11 cellular contexts compared by ENCODE assay signal in genomic region chr11:128480665-128481064, GRCh38.
DNase-seq lines count a peak whose midpoint lies in the region; ATAC-seq and TF ChIP-seq lines count a peak whose summit lies in the region.
"Had no signal": no experiment of that assay in that cellular context is flagged by ENCODE, and none has a peak within 500 bp of the region (broad histone marks: within the 10 kb centered on the region; RNA-seq: fewer than 3 reads in every experiment).

No MANE protein-coding gene starts in this region.

- peaks cover 100% of the 10 kb centered on the region for H3K4me1 Mint-ChIP-seq in activated naive CD4-positive, alpha-beta T cell treated with anti-CD3 and anti-CD28 coated beads, Interleukin-2, amount 50 U/mL, for 24 hours
- H3K4me1 Mint-ChIP-seq in natural killer cell treated with Interleukin-12 subunit alpha and Interleukin-12 subunit beta and Interleukin-15 and Interleukin-18, amount 100 ng/mL, for 72 hours (ENCODE audit: low read depth in 2 of 2) = peaks cover 96 to 100% of the 10 kb centered on the region in 2 donors

- H3K9ac ChIP-seq in colonic mucosa (ENCODE audit: low read depth in 2 of 2, low read length in 2 of 2) = peak overlapping the region in 1 of 2 donors; percentile 28

- H3K36me3 ChIP-seq in colonic mucosa (peaks cover 11% of the 10 kb centered on the region), vagina (peaks cover 0 to 21% of the 10 kb centered on the region in 2 donors)

- H3K27me3 ChIP-seq in colonic mucosa = no peaks in the 10 kb centered on the region
- no peaks in the 10 kb centered on the region for H3K27me3 ChIP-seq in vagina

- TF ChIP-seq POLR2A in vagina (IDR thresholded peaks at IDR 0.05) = no peak

- no peak for DNase-seq in activated naive CD4-positive, alpha-beta T cell (lab: John Stamatoyannopoulos, UW)
- no peak for DNase-seq in colonic mucosa
- DNase-seq in natural killer cell treated with Interleukin-12 subunit alpha and Interleukin-12 subunit beta and Interleukin-15 and Interleukin-18, amount 100 ng/mL, for 72 hours (ENCODE audit: low spot score) = no peak
- DNase-seq in vagina (ENCODE audit: extremely low spot score in 2 of 2) = no peak
- DNase-seq in COLO668 (lab: John Stamatoyannopoulos, UW; ENCODE audit: unreplicated experiment) = no peak
- DNase-seq in HK-2 (ENCODE audit: unreplicated experiment) = no peak
- DNase-seq: erythroblast, islet precursor cell, PC-9 had no signal

- H3K27me3 Mint-ChIP-seq in activated naive CD4-positive, alpha-beta T cell treated with anti-CD3 and anti-CD28 coated beads, Interleukin-2, amount 50 U/mL, for 24 hours = no peaks in the 10 kb centered on the region
- H3K27me3 Mint-ChIP-seq in natural killer cell treated with Interleukin-12 subunit alpha and Interleukin-12 subunit beta and Interleukin-15 and Interleukin-18, amount 100 ng/mL, for 72 hours = no peaks in the 10 kb centered on the region

- peaks cover 3% of the 10 kb centered on the region for H3K9me3 Mint-ChIP-seq in activated naive CD4-positive, alpha-beta T cell treated with anti-CD3 and anti-CD28 coated beads, Interleukin-2, amount 50 U/mL, for 24 hours
- no peaks in the 10 kb centered on the region for H3K9me3 Mint-ChIP-seq in natural killer cell treated with Interleukin-12 subunit alpha and Interleukin-12 subunit beta and Interleukin-15 and Interleukin-18, amount 100 ng/mL, for 72 hours

- H3K36me3 Mint-ChIP-seq in activated naive CD4-positive, alpha-beta T cell treated with anti-CD3 and anti-CD28 coated beads, Interleukin-2, amount 50 U/mL, for 24 hours = peaks cover 63% of the 10 kb centered on the region
- peaks cover 91% of the 10 kb centered on the region for H3K36me3 Mint-ChIP-seq in natural killer cell treated with Interleukin-12 subunit alpha and Interleukin-12 subunit beta and Interleukin-15 and Interleukin-18, amount 100 ng/mL, for 72 hours

- H3K27ac ChIP-seq in colonic mucosa (peak overlapping the region; percentile 16), vagina (peak overlapping the region; percentile 83)
- H3K27ac ChIP-seq: PC-9 had no signal

- no peak for ATAC-seq in natural killer cell treated with Interleukin-12 subunit alpha and Interleukin-12 subunit beta and Interleukin-15 and Interleukin-18, amount 100 ng/mL, for 72 hours
- ATAC-seq in HG03565 (IDR thresholded peaks at IDR 0.05; ENCODE audit: unreplicated experiment) = no peak

- H3K4me3 Mint-ChIP-seq in activated naive CD4-positive, alpha-beta T cell treated with anti-CD3 and anti-CD28 coated beads, Interleukin-2, amount 50 U/mL, for 24 hours = peak overlapping the region; percentile 86
- peak overlapping the region; percentile 88 for H3K4me3 Mint-ChIP-seq in natural killer cell treated with Interleukin-12 subunit alpha and Interleukin-12 subunit beta and Interleukin-15 and Interleukin-18, amount 100 ng/mL, for 72 hours

- H3K9me3 ChIP-seq in colonic mucosa (no peaks in the 10 kb centered on the region), vagina (no peaks in the 10 kb centered on the region)

- intact Hi-C loops in colonic mucosa (cut with DNase I) (loop anchor here (10.0 kb wide), 1 partner anchor 144 kb away; no protein-coding TSS in a partner anchor), vagina (cut with DNase I) (no loop called here)

- peak overlapping the region; percentile 99 for H3K27ac Mint-ChIP-seq in activated naive CD4-positive, alpha-beta T cell treated with anti-CD3 and anti-CD28 coated beads, Interleukin-2, amount 50 U/mL, for 24 hours
- peak overlapping the region; percentile 95 to 96 for H3K27ac Mint-ChIP-seq in natural killer cell treated with Interleukin-12 subunit alpha and Interleukin-12 subunit beta and Interleukin-15 and Interleukin-18, amount 100 ng/mL, for 72 hours

- H3K4me3 ChIP-seq in colonic mucosa (no peak overlapping the region), vagina (no peak overlapping the region)
- H3K4me3 ChIP-seq: PC-9 had no signal

- H3K4me1 ChIP-seq in colonic mucosa = peaks cover 7% of the 10 kb centered on the region
- peaks cover 75% of the 10 kb centered on the region for H3K4me1 ChIP-seq in vagina

- TF ChIP-seq CTCF in colonic mucosa (IDR thresholded peaks at IDR 0.05) (no peak), vagina (IDR thresholded peaks at IDR 0.05) (no peak)
